Comparison of ENCODE assay signal across 1 cellular context in the genomic region with DNA sequence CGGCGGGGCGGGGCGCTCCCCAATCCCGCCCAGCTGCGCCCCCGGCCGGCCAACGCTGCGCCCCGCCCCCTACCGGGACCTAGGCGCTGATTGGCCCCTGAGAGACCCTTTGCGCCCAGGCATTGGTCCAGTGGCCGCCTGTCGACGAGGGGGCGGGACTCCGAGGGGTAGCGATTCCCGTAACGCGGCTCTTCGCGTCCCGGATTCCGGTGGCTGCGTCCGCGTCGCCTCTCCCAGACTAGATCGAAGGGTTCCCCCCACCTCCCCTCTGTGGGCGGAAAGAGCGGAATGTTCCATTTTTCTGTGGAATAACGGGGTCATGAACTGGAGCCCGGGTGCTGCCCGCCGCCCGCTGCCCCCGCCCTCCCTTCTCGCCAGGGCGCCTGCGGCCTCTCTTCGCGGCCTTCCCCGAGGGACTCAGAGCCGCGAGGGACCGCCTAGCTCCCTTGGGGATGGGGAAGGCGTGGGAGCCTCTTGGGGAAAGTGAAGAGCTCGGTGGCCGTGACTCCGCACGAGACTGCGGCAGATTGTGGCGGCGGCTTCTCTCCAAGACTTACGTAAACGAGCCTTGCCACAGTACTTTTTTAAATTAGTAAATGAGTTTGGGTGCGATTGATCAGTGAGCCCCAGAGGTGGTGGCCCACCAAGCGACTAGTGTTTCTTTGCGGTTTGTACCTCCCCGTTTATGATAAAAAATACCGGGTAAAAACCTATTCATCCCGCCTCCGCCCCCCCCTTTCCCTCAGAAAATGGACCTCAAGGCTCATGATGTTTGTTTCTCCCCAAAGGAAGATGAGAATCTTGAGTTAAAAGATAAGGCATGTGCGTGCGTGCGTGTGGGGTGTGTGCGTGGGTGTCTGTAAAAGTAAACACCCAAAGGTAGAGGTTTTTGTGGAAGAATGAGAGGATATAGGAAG.
TF ChIP-seq lines count a peak whose summit lies in the region.

No MANE protein-coding gene starts in this region.

TF ChIP-seq in K562, 482 proteins besides CTCF, POLR2A, EP300 and RAD21 (continued from another document and continues in another):
- TF ChIP-seq PCBP1 (IDR thresholded peaks at IDR 0.05; ENCODE audit: low read depth, low read length, poor library complexity, severe bottlenecking) (no peak), ZNF347 (CRISPR knock-in tag; IDR thresholded peaks at IDR 0.05; ENCODE audit: low read depth) (no peak), MAZ (CRISPR knock-in tag; conservative IDR thresholded peaks at IDR 0.05 in 1 of 2, IDR thresholded peaks at IDR 0.05 in 1 of 2) (peak in 1 of 2 experiments; percentile 50), CBX8 (IDR thresholded peaks at IDR 0.05; ENCODE audit: borderline replicate concordance, extremely low read depth, low read depth, low read length, poor library complexity, severe bottlenecking) (no peak), MTA1 (IDR thresholded peaks at IDR 0.05; ENCODE audit: borderline replicate concordance) (0 out of 2 replicates have a peak, but pooled peaks have one; percentile 34), BHLHE40 (IDR thresholded peaks at IDR 0.05; ENCODE audit: low read length) (peak; percentile 71), ZC3H11A (IDR thresholded peaks at IDR 0.05; ENCODE audit: low read depth, low read length) (no peak), WHSC1 (IDR thresholded peaks at IDR 0.05; ENCODE audit: low read length) (no peak), ZNF766 (CRISPR knock-in tag; conservative IDR thresholded peaks at IDR 0.05) (peak; percentile 41; the same call in 1 of the 2 replicates), LCOR (CRISPR knock-in tag; IDR thresholded peaks at IDR 0.05) (0 out of 2 replicates have a peak, but pooled peaks have one; percentile 26), NR2C1 (IDR thresholded peaks at IDR 0.05) (peak; percentile 23; the same call in 1 of the 2 replicates), NR2C1 (tag; IDR thresholded peaks at IDR 0.05) (no peak), HNRNPL (IDR thresholded peaks at IDR 0.05; ENCODE audit: low read depth, low read length) (no peak), BRF1 (IDR thresholded peaks at IDR 0.05; ENCODE audit: borderline replicate concordance, extremely low read depth, insufficient read length) (no peak), PHF8 (IDR thresholded peaks at IDR 0.05; ENCODE audit: borderline replicate concordance, low read length) (peak; percentile 79; the same call in 1 of the 2 replicates), TCF7 (IDR thresholded peaks at IDR 0.05; ENCODE audit: borderline replicate concordance) (no peak), ZFPM2 (CRISPR knock-in tag; IDR thresholded peaks at IDR 0.05) (no peak), KLF10 (CRISPR knock-in tag; IDR thresholded peaks at IDR 0.05) (no peak), ZNF551 (CRISPR knock-in tag; IDR thresholded peaks at IDR 0.05) (no peak), ZBTB5 (IDR thresholded peaks at IDR 0.05) (no peak), PML (IDR thresholded peaks at IDR 0.05; ENCODE audit: low read length) (peak; percentile 70; the same call in 1 of the 2 replicates), BCL6 (CRISPR knock-in tag; IDR thresholded peaks at IDR 0.05) (no peak), GTF3C2 (IDR thresholded peaks at IDR 0.05; ENCODE audit: borderline replicate concordance, extremely low read depth, insufficient read length) (no peak), EHMT2 (IDR thresholded peaks at IDR 0.05) (no peak), CHAMP1 (IDR thresholded peaks at IDR 0.05) (no peak), DEAF1 (CRISPR knock-in tag; IDR thresholded peaks at IDR 0.05) (no peak), CREM (IDR thresholded peaks at IDR 0.05; ENCODE audit: low read depth) (peak; percentile 81), ZNF668 (CRISPR knock-in tag; IDR thresholded peaks at IDR 0.05) (no peak), KLF1 (tag; IDR thresholded peaks at IDR 0.05) (no peak)
- TF ChIP-seq, protein P1, sequence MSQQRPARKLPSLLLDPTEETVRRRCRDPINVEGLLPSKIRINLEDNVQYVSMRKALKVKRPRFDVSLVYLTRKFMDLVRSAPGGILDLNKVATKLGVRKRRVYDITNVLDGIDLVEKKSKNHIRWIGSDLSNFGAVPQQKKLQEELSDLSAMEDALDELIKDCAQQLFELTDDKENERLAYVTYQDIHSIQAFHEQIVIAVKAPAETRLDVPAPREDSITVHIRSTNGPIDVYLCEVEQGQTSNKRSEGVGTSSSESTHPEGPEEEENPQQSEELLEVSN (IDR thresholded peaks at IDR 0.05; ENCODE audit: borderline replicate concordance in 1 of 2, extremely low read depth in 1 of 2, insufficient read depth in 1 of 2, insufficient read length in 1 of 2, low read depth in 1 of 2, low read length in 1 of 2, poor library complexity in 1 of 2, severe bottlenecking in 1 of 2), result peak in 1 of 2 experiments; percentile 8
- TF ChIP-seq, protein P2, sequence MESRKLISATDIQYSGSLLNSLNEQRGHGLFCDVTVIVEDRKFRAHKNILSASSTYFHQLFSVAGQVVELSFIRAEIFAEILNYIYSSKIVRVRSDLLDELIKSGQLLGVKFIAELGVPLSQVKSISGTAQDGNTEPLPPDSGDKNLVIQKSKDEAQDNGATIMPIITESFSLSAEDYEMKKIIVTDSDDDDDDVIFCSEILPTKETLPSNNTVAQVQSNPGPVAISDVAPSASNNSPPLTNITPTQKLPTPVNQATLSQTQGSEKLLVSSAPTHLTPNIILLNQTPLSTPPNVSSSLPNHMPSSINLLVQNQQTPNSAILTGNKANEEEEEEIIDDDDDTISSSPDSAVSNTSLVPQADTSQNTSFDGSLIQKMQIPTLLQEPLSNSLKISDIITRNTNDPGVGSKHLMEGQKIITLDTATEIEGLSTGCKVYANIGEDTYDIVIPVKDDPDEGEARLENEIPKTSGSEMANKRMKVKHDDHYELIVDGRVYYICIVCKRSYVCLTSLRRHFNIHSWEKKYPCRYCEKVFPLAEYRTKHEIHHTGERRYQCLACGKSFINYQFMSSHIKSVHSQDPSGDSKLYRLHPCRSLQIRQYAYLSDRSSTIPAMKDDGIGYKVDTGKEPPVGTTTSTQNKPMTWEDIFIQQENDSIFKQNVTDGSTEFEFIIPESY (CRISPR knock-in tag; IDR thresholded peaks at IDR 0.05), result no peak
- TF ChIP-seq, protein P3, sequence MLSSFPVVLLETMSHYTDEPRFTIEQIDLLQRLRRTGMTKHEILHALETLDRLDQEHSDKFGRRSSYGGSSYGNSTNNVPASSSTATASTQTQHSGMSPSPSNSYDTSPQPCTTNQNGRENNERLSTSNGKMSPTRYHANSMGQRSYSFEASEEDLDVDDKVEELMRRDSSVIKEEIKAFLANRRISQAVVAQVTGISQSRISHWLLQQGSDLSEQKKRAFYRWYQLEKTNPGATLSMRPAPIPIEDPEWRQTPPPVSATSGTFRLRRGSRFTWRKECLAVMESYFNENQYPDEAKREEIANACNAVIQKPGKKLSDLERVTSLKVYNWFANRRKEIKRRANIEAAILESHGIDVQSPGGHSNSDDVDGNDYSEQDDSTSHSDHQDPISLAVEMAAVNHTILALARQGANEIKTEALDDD (IDR thresholded peaks at IDR 0.05), result no peak
- TF ChIP-seq, protein P4, sequence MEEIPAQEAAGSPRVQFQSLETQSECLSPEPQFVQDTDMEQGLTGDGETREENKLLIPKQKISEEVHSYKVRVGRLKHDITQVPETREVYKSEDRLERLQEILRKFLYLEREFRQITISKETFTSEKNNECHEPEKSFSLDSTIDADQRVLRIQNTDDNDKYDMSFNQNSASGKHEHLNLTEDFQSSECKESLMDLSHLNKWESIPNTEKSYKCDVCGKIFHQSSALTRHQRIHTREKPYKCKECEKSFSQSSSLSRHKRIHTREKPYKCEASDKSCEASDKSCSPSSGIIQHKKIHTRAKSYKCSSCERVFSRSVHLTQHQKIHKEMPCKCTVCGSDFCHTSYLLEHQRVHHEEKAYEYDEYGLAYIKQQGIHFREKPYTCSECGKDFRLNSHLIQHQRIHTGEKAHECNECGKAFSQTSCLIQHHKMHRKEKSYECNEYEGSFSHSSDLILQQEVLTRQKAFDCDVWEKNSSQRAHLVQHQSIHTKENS (CRISPR knock-in tag; IDR thresholded peaks at IDR 0.05), result no peak
- TF ChIP-seq, protein P5, sequence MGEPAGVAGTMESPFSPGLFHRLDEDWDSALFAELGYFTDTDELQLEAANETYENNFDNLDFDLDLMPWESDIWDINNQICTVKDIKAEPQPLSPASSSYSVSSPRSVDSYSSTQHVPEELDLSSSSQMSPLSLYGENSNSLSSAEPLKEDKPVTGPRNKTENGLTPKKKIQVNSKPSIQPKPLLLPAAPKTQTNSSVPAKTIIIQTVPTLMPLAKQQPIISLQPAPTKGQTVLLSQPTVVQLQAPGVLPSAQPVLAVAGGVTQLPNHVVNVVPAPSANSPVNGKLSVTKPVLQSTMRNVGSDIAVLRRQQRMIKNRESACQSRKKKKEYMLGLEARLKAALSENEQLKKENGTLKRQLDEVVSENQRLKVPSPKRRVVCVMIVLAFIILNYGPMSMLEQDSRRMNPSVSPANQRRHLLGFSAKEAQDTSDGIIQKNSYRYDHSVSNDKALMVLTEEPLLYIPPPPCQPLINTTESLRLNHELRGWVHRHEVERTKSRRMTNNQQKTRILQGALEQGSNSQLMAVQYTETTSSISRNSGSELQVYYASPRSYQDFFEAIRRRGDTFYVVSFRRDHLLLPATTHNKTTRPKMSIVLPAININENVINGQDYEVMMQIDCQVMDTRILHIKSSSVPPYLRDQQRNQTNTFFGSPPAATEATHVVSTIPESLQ (CRISPR knock-in tag; IDR thresholded peaks at IDR 0.05), result no peak
- TF ChIP-seq, protein P6, sequence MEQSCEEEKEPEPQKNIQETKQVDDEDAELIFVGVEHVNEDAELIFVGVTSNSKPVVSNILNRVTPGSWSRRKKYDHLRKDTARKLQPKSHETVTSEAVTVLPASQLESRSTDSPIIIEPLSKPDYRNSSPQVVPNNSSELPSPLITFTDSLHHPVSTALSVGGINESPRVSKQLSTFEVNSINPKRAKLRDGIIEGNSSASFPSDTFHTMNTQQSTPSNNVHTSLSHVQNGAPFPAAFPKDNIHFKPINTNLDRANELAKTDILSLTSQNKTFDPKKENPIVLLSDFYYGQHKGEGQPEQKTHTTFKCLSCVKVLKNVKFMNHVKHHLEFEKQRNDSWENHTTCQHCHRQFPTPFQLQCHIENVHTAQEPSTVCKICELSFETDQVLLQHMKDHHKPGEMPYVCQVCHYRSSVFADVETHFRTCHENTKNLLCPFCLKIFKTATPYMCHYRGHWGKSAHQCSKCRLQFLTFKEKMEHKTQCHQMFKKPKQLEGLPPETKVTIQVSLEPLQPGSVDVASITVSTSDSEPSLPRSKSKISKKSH (CRISPR knock-in tag; IDR thresholded peaks at IDR 0.05), result no peak
